ENCODE assay signal across 1 cellular context in the genomic region with DNA sequence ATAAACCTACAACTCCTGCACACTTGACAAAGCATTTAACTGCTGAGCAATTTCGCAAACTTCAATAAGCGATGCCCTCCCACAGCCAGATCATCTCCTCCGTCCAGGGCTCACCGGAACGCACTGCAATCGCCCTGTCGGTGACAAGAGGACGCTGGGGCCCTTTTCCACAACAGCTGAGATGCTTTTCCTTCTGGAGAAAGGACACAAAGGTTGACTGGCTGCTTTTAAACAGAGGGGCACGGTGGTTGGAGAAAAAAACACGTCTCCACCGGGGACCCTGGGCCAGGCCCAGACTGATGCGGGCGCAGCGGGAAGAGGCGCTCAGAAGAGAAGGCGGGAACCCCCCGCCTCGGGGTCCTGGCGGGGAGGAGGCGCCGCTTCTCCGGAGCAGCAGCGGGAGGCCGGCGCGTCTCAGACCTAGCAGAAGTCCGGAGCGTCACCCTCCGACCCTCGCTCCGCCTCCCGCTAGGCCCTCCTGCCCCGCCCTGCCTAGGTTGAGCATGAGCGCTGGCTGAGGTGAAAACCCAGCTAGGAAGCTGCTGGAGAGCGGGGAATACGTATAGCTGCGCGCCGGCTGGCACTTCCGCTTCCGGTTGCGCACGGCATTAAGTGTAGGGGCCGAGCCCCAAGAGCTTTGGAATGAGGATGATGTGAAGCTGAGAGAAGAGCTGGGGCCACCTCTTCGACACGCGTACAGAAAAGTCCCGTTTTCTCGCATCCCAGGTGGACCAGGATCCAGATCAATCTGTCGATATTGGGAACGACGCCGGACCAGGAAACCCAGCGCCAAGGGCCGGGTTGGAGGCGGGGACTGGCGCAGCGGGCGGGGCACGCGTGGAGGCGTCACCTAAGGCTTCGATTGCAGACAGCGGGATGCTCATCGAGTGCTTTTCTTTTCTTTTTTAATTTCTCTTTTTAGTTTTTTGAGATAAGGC.
A peak's percentile ranks its signal among the peaks of the same experiment; 100 is the strongest.
TF ChIP-seq lines count a peak whose summit lies in the region.

A gene (minus strand): TSS at position 564 of the 938 bp plus-strand sequence. CDS start 3,788 bp downstream, outside the sequence.

TF ChIP-seq in HEK293, 187 proteins besides CTCF, POLR2A, EP300 and RAD21 (continued from another document):
- TF ChIP-seq, protein P1, sequence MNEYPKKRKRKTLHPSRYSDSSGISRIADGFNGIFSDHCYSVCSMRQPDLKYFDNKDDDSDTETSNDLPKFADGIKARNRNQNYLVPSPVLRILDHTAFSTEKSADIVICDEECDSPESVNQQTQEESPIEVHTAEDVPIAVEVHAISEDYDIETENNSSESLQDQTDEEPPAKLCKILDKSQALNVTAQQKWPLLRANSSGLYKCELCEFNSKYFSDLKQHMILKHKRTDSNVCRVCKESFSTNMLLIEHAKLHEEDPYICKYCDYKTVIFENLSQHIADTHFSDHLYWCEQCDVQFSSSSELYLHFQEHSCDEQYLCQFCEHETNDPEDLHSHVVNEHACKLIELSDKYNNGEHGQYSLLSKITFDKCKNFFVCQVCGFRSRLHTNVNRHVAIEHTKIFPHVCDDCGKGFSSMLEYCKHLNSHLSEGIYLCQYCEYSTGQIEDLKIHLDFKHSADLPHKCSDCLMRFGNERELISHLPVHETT (tag by site-specific recombination; IDR thresholded peaks at IDR 0.05), result peak; percentile 83
- TF ChIP-seq MEIS1 (CRISPR knock-in tag; IDR thresholded peaks at IDR 0.05; ENCODE audit: borderline replicate concordance) (no peak), ZSCAN23 (tag by site-specific recombination; IDR thresholded peaks at IDR 0.05) (no peak), ZNF791 (tag by site-specific recombination; IDR thresholded peaks at IDR 0.05) (no peak), YY1 (tag by site-specific recombination; IDR thresholded peaks at IDR 0.05) (no peak), ZNF175 (tag by site-specific recombination; IDR thresholded peaks at IDR 0.05) (no peak), FEZF1 (tag by site-specific recombination; IDR thresholded peaks at IDR 0.05) (peak; percentile 18; the same call in 1 of the 2 replicates), ZBTB20 (tag by site-specific recombination; IDR thresholded peaks at IDR 0.05) (peak; percentile 75), KLF1 (tag by site-specific recombination; IDR thresholded peaks at IDR 0.05) (peak; percentile 39; the same call in 1 of the 2 replicates), ZNF747 (tag by site-specific recombination; IDR thresholded peaks at IDR 0.05) (no peak), ZNF473 (tag by site-specific recombination; IDR thresholded peaks at IDR 0.05) (no peak), ZNF561 (tag by site-specific recombination; IDR thresholded peaks at IDR 0.05; ENCODE audit: borderline replicate concordance) (peak; percentile 90), ZNF514 (tag by site-specific recombination; IDR thresholded peaks at IDR 0.05) (no peak), ZNF2 (tag by site-specific recombination; IDR thresholded peaks at IDR 0.05) (peak; percentile 86), ZNF626 (tag by site-specific recombination; IDR thresholded peaks at IDR 0.05) (no peak), ZEB2 (tag by site-specific recombination; IDR thresholded peaks at IDR 0.05) (peak; percentile 71; the same call in 1 of the 2 replicates), ZBTB21 (tag by site-specific recombination; IDR thresholded peaks at IDR 0.05) (peak; percentile 46), ZNF114 (tag by site-specific recombination; IDR thresholded peaks at IDR 0.05) (no peak), RBAK (tag by site-specific recombination; IDR thresholded peaks at IDR 0.05) (no peak), ZBTB1 (tag by site-specific recombination; IDR thresholded peaks at IDR 0.05) (0 out of 2 replicates have a peak, but pooled peaks have one; percentile 14), ZNF521 (tag by site-specific recombination; IDR thresholded peaks at IDR 0.05) (no peak), ZNF23 (tag by site-specific recombination; IDR thresholded peaks at IDR 0.05; ENCODE audit: borderline replicate concordance) (no peak), ZNF366 (tag by site-specific recombination; conservative IDR thresholded peaks at IDR 0.05) (no peak), ZNF558 (tag by site-specific recombination; IDR thresholded peaks at IDR 0.05) (no peak), BCL11A (tag by site-specific recombination; IDR thresholded peaks at IDR 0.05; ENCODE audit: low read depth) (no peak), GFI1B (tag by site-specific recombination; IDR thresholded peaks at IDR 0.05) (no peak), ZNF416 (tag by site-specific recombination; IDR thresholded peaks at IDR 0.05) (no peak), TCF7L2 (IDR thresholded peaks at IDR 0.05; ENCODE audit: borderline replicate concordance, low read depth, low read length) (no peak), ZNF585B (tag by site-specific recombination; IDR thresholded peaks at IDR 0.05) (no peak), EGR2 (tag by site-specific recombination; IDR thresholded peaks at IDR 0.05; ENCODE audit: low read depth) (no peak), ZNF426 (tag by site-specific recombination; IDR thresholded peaks at IDR 0.05) (no peak)
- TF ChIP-seq, protein P2, sequence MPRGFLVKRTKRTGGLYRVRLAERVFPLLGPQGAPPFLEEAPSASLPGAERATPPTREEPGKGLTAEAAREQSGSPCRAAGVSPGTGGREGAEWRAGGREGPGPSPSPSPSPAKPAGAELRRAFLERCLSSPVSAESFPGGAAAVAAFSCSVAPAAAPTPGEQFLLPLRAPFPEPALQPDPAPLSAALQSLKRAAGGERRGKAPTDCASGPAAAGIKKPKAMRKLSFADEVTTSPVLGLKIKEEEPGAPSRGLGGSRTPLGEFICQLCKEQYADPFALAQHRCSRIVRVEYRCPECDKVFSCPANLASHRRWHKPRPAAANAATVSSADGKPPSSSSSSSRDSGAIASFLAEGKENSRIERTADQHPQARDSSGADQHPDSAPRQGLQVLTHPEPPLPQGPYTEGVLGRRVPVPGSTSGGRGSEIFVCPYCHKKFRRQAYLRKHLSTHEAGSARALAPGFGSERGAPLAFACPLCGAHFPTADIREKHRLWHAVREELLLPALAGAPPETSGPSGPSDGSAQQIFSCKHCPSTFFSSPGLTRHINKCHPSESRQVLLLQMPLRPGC (tag by site-specific recombination; IDR thresholded peaks at IDR 0.05), result peak; percentile 62; the same call in 1 of the 2 replicates
